Comparison of ENCODE assay signal across 8 cellular contexts in genomic region chr16:66750279-66751134, GRCh38. TPM values are rescaled to one million over a fixed set of nuclear protein-coding genes. Genes with fewer than 3 reads are reported as not detected.
DNase-seq lines count a peak whose midpoint lies in the region; ATAC-seq and TF ChIP-seq lines count a peak whose summit lies in the region.

No MANE protein-coding gene starts in this region.

- H3K27ac ChIP-seq in GM23338 (ENCODE audit: low read depth) (0 out of 2 replicates have a peak overlapping the region, but pooled peaks have one; percentile 79), iPS DF 6.9 (ENCODE audit: low read length) (no peak overlapping the region)

- CTCF ChIA-PET in activated CD8-positive, alpha-beta T cell treated with anti-CD3 and anti-CD28 coated beads, Interleukin-2, amount 10 ng/mL, durations not matched to agents 7 days and 5 days (lab: Charles Lee): interaction anchor here (0.6 to 3.3 kb wide), 23 partner anchors 9 to 432 kb away, joined by 3 to 38 read pairs (median 5); partner anchors contain the start of genes NAE1 and PDP2

- no peaks in the 10 kb centered on the region for H3K9me2 ChIP-seq in GM23338 (ENCODE audit: insufficient read depth)

- WGBS in iPS DF 6.9 (ENCODE audit: insufficient coverage, insufficient read length): no CpG with 5 or more reads among the region's 15 CpGs

- H3K9me3 ChIP-seq in iPS DF 6.9 (ENCODE audit: control insufficient read depth, insufficient read depth, low read length): no peaks in the 10 kb centered on the region

- H3K9me3 Mint-ChIP-seq in GM23338: no peaks in the 10 kb centered on the region
- H3K9me3 Mint-ChIP-seq in activated CD8-positive, alpha-beta T cell treated with anti-CD3 and anti-CD28 coated beads, Interleukin-2, amount 10 ng/mL, durations not matched to agents 7 days and 5 days (ENCODE audit: insufficient read depth): no peaks in the 10 kb centered on the region
- no peaks in the 10 kb centered on the region for H3K9me3 Mint-ChIP-seq in stimulated activated naive B cell treated with anti-CD40 and anti-IgM and Interleukin-4, amounts not matched to agents 10 μg/mL and 1 μg/mL and 100 μg/mL, for 72 hours

- DNase-seq in AG08396 (ENCODE audit: low spot score) (peak; percentile 24), GM23338 (ENCODE audit: low spot score) (no peak), iPS DF 6.9 (ENCODE audit: low read depth, low spot score) (no peak), SIG-M5 treated with dmso at 0.1 percent for 504 hours (lab: John Stamatoyannopoulos, UW; ENCODE audit: unreplicated experiment) (no peak), globus pallidus (ENCODE audit: low spot score) (no peak), omental fat pad (ENCODE audit: low spot score) (no peak)
- DNase-seq in activated CD8-positive, alpha-beta T cell treated with anti-CD3 and anti-CD28 coated beads, Interleukin-2, amount 10 ng/mL, durations not matched to agents 7 days and 5 days: peak; percentile 39
- DNase-seq in stimulated activated naive B cell treated with anti-CD40 and anti-IgM and Interleukin-4, amounts not matched to agents 10 μg/mL and 1 μg/mL and 100 μg/mL, for 72 hours: no peak

- peaks cover 57% of the 10 kb centered on the region for H3K79me2 ChIP-seq in GM23338 (replicated peaks; ENCODE audit: insufficient read depth)

- H3K4me1 ChIP-seq in GM23338 (ENCODE audit: insufficient read depth) (peaks cover 10% of the 10 kb centered on the region), iPS DF 6.9 (ENCODE audit: control insufficient read depth, insufficient read depth, low read length) (0 out of 2 replicates have a peak, but pooled peaks cover 2% of the 10 kb centered on the region)

- peaks cover 30% of the 10 kb centered on the region for H4K20me1 ChIP-seq in GM23338 (replicated peaks; ENCODE audit: insufficient read depth)

- peak overlapping the region; percentile 91 for H3K4me3 Mint-ChIP-seq in GM23338
- peak overlapping the region; percentile 80 for H3K4me3 Mint-ChIP-seq in activated CD8-positive, alpha-beta T cell treated with anti-CD3 and anti-CD28 coated beads, Interleukin-2, amount 10 ng/mL, durations not matched to agents 7 days and 5 days
- peak overlapping the region; percentile 88 for H3K4me3 Mint-ChIP-seq in stimulated activated naive B cell treated with anti-CD40 and anti-IgM and Interleukin-4, amounts not matched to agents 10 μg/mL and 1 μg/mL and 100 μg/mL, for 72 hours

- POLR2A ChIA-PET in activated CD8-positive, alpha-beta T cell treated with anti-CD3 and anti-CD28 coated beads, Interleukin-2, amount 10 ng/mL, durations not matched to agents 7 days and 5 days (lab: Charles Lee): interaction anchor here (0.6 to 2.1 kb wide), 5 partner anchors 9 to 122 kb away, joined by 3 to 8 read pairs (median 4); no protein-coding TSS in a partner anchor

- H3K4me3 ChIP-seq in GM23338 (peak overlapping the region; percentile 98), iPS DF 6.9 (ENCODE audit: low read length) (peak overlapping the region; percentile 96)

- peaks cover 47% of the 10 kb centered on the region for H3K36me3 Mint-ChIP-seq in GM23338 (ENCODE audit: low read depth)
- peaks cover 40% of the 10 kb centered on the region for H3K36me3 Mint-ChIP-seq in activated CD8-positive, alpha-beta T cell treated with anti-CD3 and anti-CD28 coated beads, Interleukin-2, amount 10 ng/mL, durations not matched to agents 7 days and 5 days (ENCODE audit: low read depth)
- peaks cover 14 to 18% of the 10 kb centered on the region in 2 donors for H3K36me3 Mint-ChIP-seq in stimulated activated naive B cell treated with anti-CD40 and anti-IgM and Interleukin-4, amounts not matched to agents 10 μg/mL and 1 μg/mL and 100 μg/mL, for 72 hours

- H3K27me3 Mint-ChIP-seq in GM23338 (ENCODE audit: insufficient read depth, low read depth, poor library complexity): peaks cover 2% of the 10 kb centered on the region
- H3K27me3 Mint-ChIP-seq in activated CD8-positive, alpha-beta T cell treated with anti-CD3 and anti-CD28 coated beads, Interleukin-2, amount 10 ng/mL, durations not matched to agents 7 days and 5 days (ENCODE audit: low read depth): peaks cover 13% of the 10 kb centered on the region
- H3K27me3 Mint-ChIP-seq in stimulated activated naive B cell treated with anti-CD40 and anti-IgM and Interleukin-4, amounts not matched to agents 10 μg/mL and 1 μg/mL and 100 μg/mL, for 72 hours: peaks cover 12 to 13% of the 10 kb centered on the region in 2 donors

- ATAC-seq in GM23338: no peak; the same call in 2 of the 3 replicates
- ATAC-seq in activated CD8-positive, alpha-beta T cell treated with anti-CD3 and anti-CD28 coated beads, Interleukin-2, amount 10 ng/mL, durations not matched to agents 7 days and 5 days: peak; percentile 5
- no peak for ATAC-seq in stimulated activated naive B cell treated with anti-CD40 and anti-IgM and Interleukin-4, amounts not matched to agents 10 μg/mL and 1 μg/mL and 100 μg/mL, for 72 hours (replicated peaks)
- no peak for ATAC-seq in omental fat pad (ENCODE audit: low FRiP score)

- H3K4me2 ChIP-seq in GM23338: peak overlapping the region; percentile 98

- peak overlapping the region; percentile 90 for H3K27ac Mint-ChIP-seq in GM23338
- peak overlapping the region; percentile 73 for H3K27ac Mint-ChIP-seq in activated CD8-positive, alpha-beta T cell treated with anti-CD3 and anti-CD28 coated beads, Interleukin-2, amount 10 ng/mL, durations not matched to agents 7 days and 5 days
- peak overlapping the region; percentile 75 for H3K27ac Mint-ChIP-seq in stimulated activated naive B cell treated with anti-CD40 and anti-IgM and Interleukin-4, amounts not matched to agents 10 μg/mL and 1 μg/mL and 100 μg/mL, for 72 hours

- H3K36me3 ChIP-seq in GM23338 (ENCODE audit: insufficient read depth): peaks cover 34% of the 10 kb centered on the region
- H3K36me3 ChIP-seq in iPS DF 6.9 (ENCODE audit: control insufficient read depth, insufficient read depth, low read length): peaks cover 10% of the 10 kb centered on the region; the same call in 1 of the 2 replicates

- no peaks in the 10 kb centered on the region for H3K27me3 ChIP-seq in GM23338 (ENCODE audit: insufficient read depth)
- no peaks in the 10 kb centered on the region for H3K27me3 ChIP-seq in iPS DF 6.9 (ENCODE audit: control insufficient read depth, insufficient read depth, low read length)

- no peak for TF ChIP-seq CTCF in GM23338 (conservative IDR thresholded peaks at IDR 0.05; ENCODE audit: low read depth in 2 of 2)
- no peak for TF ChIP-seq CTCF in omental fat pad (IDR thresholded peaks at IDR 0.05)

- no peaks in the 10 kb centered on the region; the same call in 1 of the 2 replicates for H3F3A ChIP-seq in GM23338 (replicated peaks; ENCODE audit: low read depth)

- no peak overlapping the region for H2AFZ ChIP-seq in GM23338

- H3K4me1 Mint-ChIP-seq in GM23338: peaks cover 22% of the 10 kb centered on the region
- H3K4me1 Mint-ChIP-seq in activated CD8-positive, alpha-beta T cell treated with anti-CD3 and anti-CD28 coated beads, Interleukin-2, amount 10 ng/mL, durations not matched to agents 7 days and 5 days (ENCODE audit: low read depth): peaks cover 49% of the 10 kb centered on the region
- H3K4me1 Mint-ChIP-seq in stimulated activated naive B cell treated with anti-CD40 and anti-IgM and Interleukin-4, amounts not matched to agents 10 μg/mL and 1 μg/mL and 100 μg/mL, for 72 hours: peaks cover 18 to 49% of the 10 kb centered on the region in 2 donors

TF ChIP-seq in GM23338, 12 proteins besides CTCF, POLR2A, EP300 and RAD21 (continues in another document):
- TF ChIP-seq, protein P1, sequence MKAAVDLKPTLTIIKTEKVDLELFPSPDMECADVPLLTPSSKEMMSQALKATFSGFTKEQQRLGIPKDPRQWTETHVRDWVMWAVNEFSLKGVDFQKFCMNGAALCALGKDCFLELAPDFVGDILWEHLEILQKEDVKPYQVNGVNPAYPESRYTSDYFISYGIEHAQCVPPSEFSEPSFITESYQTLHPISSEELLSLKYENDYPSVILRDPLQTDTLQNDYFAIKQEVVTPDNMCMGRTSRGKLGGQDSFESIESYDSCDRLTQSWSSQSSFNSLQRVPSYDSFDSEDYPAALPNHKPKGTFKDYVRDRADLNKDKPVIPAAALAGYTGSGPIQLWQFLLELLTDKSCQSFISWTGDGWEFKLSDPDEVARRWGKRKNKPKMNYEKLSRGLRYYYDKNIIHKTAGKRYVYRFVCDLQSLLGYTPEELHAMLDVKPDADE (IDR thresholded peaks at IDR 0.05): no peak
- no peak for TF ChIP-seq JUNB (IDR thresholded peaks at IDR 0.05; ENCODE audit: unreplicated experiment)
- TF ChIP-seq ZNF331 (CRISPR knock-in tag; IDR thresholded peaks at IDR 0.05; ENCODE audit: low read depth): no peak
- no peak for TF ChIP-seq EZH2 (IDR thresholded peaks at IDR 0.05; ENCODE audit: low read depth, unreplicated experiment)
- no peak for TF ChIP-seq NANOG (IDR thresholded peaks at IDR 0.05; ENCODE audit: borderline replicate concordance)

RNA-seq across cellular contexts. Expression of gene DYNC1LI2, which starts 0.9 kb away (rescaled TPM):
- total RNA-seq in GM23338 (2014; rRNA removed; shearing (Covaris generic)): 73.9 and 113 TPM in 2 replicates
- polyA plus RNA-seq in GM23338 (2016; fragmentation: Nextera tagmentation; extraction: Ambion mirVana): 73.4 and 85.9 TPM in 2 replicates
- 10 to 100 TPM; 56.5 to 63.1 TPM for total RNA-seq in activated CD8-positive, alpha-beta T cell treated with anti-CD3 and anti-CD28 coated beads, Interleukin-2, amount 10 ng/mL, durations not matched to agents 7 days and 5 days
- total RNA-seq in omental fat pad: 100 to 1,000 TPM; 120 to 199 (median 169) TPM

RNA-seq across cellular contexts. Expression of gene TERB1, which starts 50.9 kb away (rescaled TPM):
- not detected in 2 replicates for total RNA-seq in GM23338 (2014; rRNA removed; shearing (Covaris generic))
- not detected in 2 replicates for polyA plus RNA-seq in GM23338 (2016; fragmentation: Nextera tagmentation; extraction: Ambion mirVana)
- not detected for total RNA-seq in activated CD8-positive, alpha-beta T cell treated with anti-CD3 and anti-CD28 coated beads, Interleukin-2, amount 10 ng/mL, durations not matched to agents 7 days and 5 days
- not detected for total RNA-seq in omental fat pad

RNA-seq across cellular contexts. Expression of gene CMTM4, which starts 54.0 kb away (rescaled TPM):
- total RNA-seq in GM23338 (2014; rRNA removed; shearing (Covaris generic)): 54.1 and 77.0 TPM in 2 replicates
- 14.1 and 14.4 TPM in 2 replicates for polyA plus RNA-seq in GM23338 (2016; fragmentation: Nextera tagmentation; extraction: Ambion mirVana)
- total RNA-seq in activated CD8-positive, alpha-beta T cell treated with anti-CD3 and anti-CD28 coated beads, Interleukin-2, amount 10 ng/mL, durations not matched to agents 7 days and 5 days: 1 to 10 TPM; 1.2 TPM
- total RNA-seq in omental fat pad: 10 to 100 TPM; 12.6 to 29.9 (median 23.8) TPM

Comparison
In these comparisons a context has a peak if more than half of its experiments do, and no peak if none do; other contexts are left out.
1. DNase-seq: peak in AG08396 (single experiment) and activated CD8-positive, alpha-beta T cell treated with anti-CD3 and anti-CD28 coated beads, Interleukin-2, amount 10 ng/mL, durations not matched to agents 7 days and 5 days (single experiment); none in GM23338 (single experiment), iPS DF 6.9 (single experiment), stimulated activated naive B cell treated with anti-CD40 and anti-IgM and Interleukin-4, amounts not matched to agents 10 μg/mL and 1 μg/mL and 100 μg/mL, for 72 hours (single experiment), SIG-M5 treated with dmso at 0.1 percent for 504 hours (single experiment), globus pallidus (single experiment) and omental fat pad (single experiment).
2. RNA of gene CMTM4, which starts 54.0 kb away (total RNA-seq): 54.1 to 77.0 TPM in GM23338 and 12.6 to 29.9 TPM in omental fat pad; 1.2 TPM in activated CD8-positive, alpha-beta T cell treated with anti-CD3 and anti-CD28 coated beads, Interleukin-2, amount 10 ng/mL, durations not matched to agents 7 days and 5 days; every median in the first group is over 4 times any median in the second.
3. Peak in every context shown above with its lines, with median percentiles within 50 percentile points of each other: H3K27ac Mint-ChIP-seq and H3K4me3 Mint-ChIP-seq.